In the genomic region with DNA sequence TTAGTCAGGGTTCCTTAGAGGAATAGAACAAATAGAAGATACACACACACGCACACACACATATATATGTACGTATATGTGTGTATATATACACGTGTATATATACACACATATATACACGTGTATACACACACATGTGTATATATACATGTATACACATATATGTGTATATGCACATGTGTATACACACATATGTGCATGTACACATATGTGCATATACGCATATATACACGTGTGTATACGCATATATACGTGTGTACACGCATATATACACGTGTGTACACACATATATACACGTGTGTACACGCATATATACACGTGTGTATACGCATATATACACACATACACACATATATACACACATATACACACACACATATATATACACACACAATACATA, we compare ENCODE assay signal across 22 cellular contexts. TPM values are rescaled to one million over a fixed set of nuclear protein-coding genes. Genes with fewer than 3 reads are reported as not detected.
"Had no signal": no experiment of that assay in that cellular context is flagged by ENCODE, and none has a peak within 500 bp of the region (broad histone marks: within the 10 kb centered on the region; RNA-seq: fewer than 3 reads in every experiment).

No MANE protein-coding gene starts in this region.

- H3K27me3 Mint-ChIP-seq: activated CD8-positive, alpha-beta T cell treated with anti-CD3 and anti-CD28 coated beads for 36 hours; activated T-cell treated with anti-CD3 and anti-CD28 coated beads, Interleukin-2, amount 50 U/mL, for 24 hours had no signal

- FAIRE-seq: endometrium had no signal

- H3K27ac Mint-ChIP-seq: progenitor cell of endocrine pancreas had no signal

- DNase-seq: activated CD4-positive, alpha-beta T cell treated with anti-CD3 and anti-CD28 coated beads for 4 hours; activated CD8-positive, alpha-beta T cell treated with anti-CD3 and anti-CD28 coated beads for 36 hours; activated gamma-delta T cell; activated T-cell treated with anti-CD3 and anti-CD28 coated beads, Interleukin-2, amount 50 U/mL, for 24 hours; erythroblast; foreskin melanocyte; left ventricle myocardium inferior; mammary epithelial cell; midbrain; stimulated activated CD4-positive, alpha-beta T cell treated with anti-CD3 and anti-CD28 coated beads, Interleukin-2, amount 100 ng/mL, for 24 hours; stimulated activated naive CD8-positive, alpha-beta T cell treated with anti-CD3 and anti-CD28 coated beads, Interleukin-15, Interleukin-2, amounts not matched to agents 100 U/mL and 50 U/mL, for 24 hours; substantia nigra; SW 1271; tibial artery had no signal

- H3K27me3 ChIP-seq: ascending aorta had no signal

- H3K36me3 ChIP-seq: ascending aorta, left ventricle myocardium inferior, tibial artery had no signal

- H3K27ac ChIP-seq: ascending aorta, coronary artery, left ventricle myocardium inferior, tibial artery had no signal

- H3K9me3 Mint-ChIP-seq: activated T-cell treated with anti-CD3 and anti-CD28 coated beads, Interleukin-2, amount 50 U/mL, for 24 hours had no signal

- ATAC-seq: activated CD8-positive, alpha-beta T cell treated with anti-CD3 and anti-CD28 coated beads for 36 hours; stimulated activated naive CD8-positive, alpha-beta T cell treated with anti-CD3 and anti-CD28 coated beads, Interleukin-15, Interleukin-2, amounts not matched to agents 100 U/mL and 50 U/mL, for 24 hours had no signal

- H3K4me3 Mint-ChIP-seq: neural crest cell had no signal

- H3K4me3 ChIP-seq: ascending aorta, coronary artery, left ventricle myocardium inferior, tibial artery had no signal

- H3K4me1 ChIP-seq: ascending aorta had no signal

RNA-seq across cellular contexts. Expression of a gene that starts 41.5 kb away (rescaled TPM):
- total RNA-seq: kidney epithelial cell; left ventricle myocardium inferior; mammary epithelial cell; skeletal muscle tissue; T-helper 2 cell treated with Interferon-gamma antibody and Interleukin-4, amounts not matched to agents 100 ng/mL and 5 ng/mL, for 36 hours had no signal
- polyA plus RNA-seq: mammary epithelial cell had no signal
